20 cellular contexts compared by ENCODE assay signal in genomic region chr16:12391974-12392373, GRCh38.
DNase-seq lines count a peak whose midpoint lies in the region; ATAC-seq and TF ChIP-seq lines count a peak whose summit lies in the region.
"Had no signal": no experiment of that assay in that cellular context is flagged by ENCODE, and none has a peak within 500 bp of the region (broad histone marks: within the 10 kb centered on the region; RNA-seq: fewer than 3 reads in every experiment).

No MANE protein-coding gene starts in this region.

- DNase-seq in NCI-H2227 (lab: John Stamatoyannopoulos, UW; ENCODE audit: unreplicated experiment) = peak; percentile 8
- DNase-seq in NCI-H2227 treated with DMSO at 0.1 percent for 48 hours (lab: John Stamatoyannopoulos, UW) = no peak
- DNase-seq in dorsolateral prefrontal cortex = no peak
- no peak for DNase-seq in uterus
- no peak for DNase-seq in GOT3 (lab: John Stamatoyannopoulos, UW)
- no peak for DNase-seq in amygdala (lab: John Stamatoyannopoulos, UW)
- DNase-seq: DMS79 treated with DMSO at 0.1 percent for 48 hours, H9, IMR-90, NCI-H1048, NCI-H1436, NCI-H1930, NCI-H2171 treated with DMSO at 0.1 percent for 48 hours, NCI-H510A treated with DMSO at 0.1 percent for 48 hours, NCI-H774, Right ventricle myocardium superior had no signal

- no peak for TF ChIP-seq CTCF in dorsolateral prefrontal cortex (IDR thresholded peaks at IDR 0.05 in 54 of 56, conservative IDR thresholded peaks at IDR 0.05 in 2 of 56; ENCODE audit: low read depth in 1 of 56, partially characterized antibody in 56 of 56)
- no peak for TF ChIP-seq CTCF in uterus (IDR thresholded peaks at IDR 0.05)

- no peak for TF ChIP-seq POLR2A in uterus (IDR thresholded peaks at IDR 0.05)

- H3K4me3 ChIP-seq in dorsolateral prefrontal cortex (no peak overlapping the region), skeletal muscle tissue (ENCODE audit: low read length in 3 of 3) (no peak overlapping the region), uterus (no peak overlapping the region)

- H3K27ac ChIP-seq in dorsolateral prefrontal cortex (peak overlapping the region in 45 of 59 donors; percentile 2 to 86 (median 59)), skeletal muscle tissue (ENCODE audit: low read depth, low read length) (peak overlapping the region; percentile 1), uterus (peak overlapping the region; percentile 41 to 75)
- H3K27ac ChIP-seq: 22Rv1, HL-60 had no signal

- H3K27me3 ChIP-seq in dorsolateral prefrontal cortex (no peaks in the 10 kb centered on the region), skeletal muscle tissue (ENCODE audit: control insufficient read depth in 3 of 3, insufficient read depth in 3 of 3, low read length in 3 of 3) (no peaks in the 10 kb centered on the region), uterus (no peaks in the 10 kb centered on the region)

- intact Hi-C loops in dorsolateral prefrontal cortex (cut with DNase I) (no loop called here), uterus (cut with DNase I; ENCODE audit: low total_unique reads) (no loop called here)

- H3K9me3 ChIP-seq in skeletal muscle tissue (ENCODE audit: control insufficient read depth in 3 of 3, low read length in 3 of 3) (no peaks in the 10 kb centered on the region), uterus (no peaks in the 10 kb centered on the region)

- H3K36me3 ChIP-seq in skeletal muscle tissue (ENCODE audit: control insufficient read depth in 3 of 3, insufficient read depth in 3 of 3, low read length in 3 of 3) (no peaks in the 10 kb centered on the region), uterus (no peaks in the 10 kb centered on the region)

- H3K4me1 ChIP-seq in skeletal muscle tissue (ENCODE audit: control insufficient read depth in 3 of 3, insufficient read depth in 3 of 3, low read length in 3 of 3) (peaks cover 10 to 12% (median 10%) of the 10 kb centered on the region in 3 donors), uterus (peaks cover 0 to 7% of the 10 kb centered on the region in 2 donors)

- no peak overlapping the region for H3K9ac ChIP-seq in skeletal muscle tissue (ENCODE audit: low read depth in 1 of 3, low read length in 3 of 3)

- ATAC-seq in HG02759 (IDR thresholded peaks at IDR 0.05; ENCODE audit: unreplicated experiment) = no peak

Comparison
In these comparisons a context has a peak if more than half of its experiments do, and no peak if none do; other contexts are left out.
1. H3K27ac ChIP-seq: peak in every context shown above with its lines; median percentile 59 in dorsolateral prefrontal cortex; 58 in uterus; 1 in skeletal muscle tissue.